ENCODE assay signal across 1 cellular context in the genomic region with DNA sequence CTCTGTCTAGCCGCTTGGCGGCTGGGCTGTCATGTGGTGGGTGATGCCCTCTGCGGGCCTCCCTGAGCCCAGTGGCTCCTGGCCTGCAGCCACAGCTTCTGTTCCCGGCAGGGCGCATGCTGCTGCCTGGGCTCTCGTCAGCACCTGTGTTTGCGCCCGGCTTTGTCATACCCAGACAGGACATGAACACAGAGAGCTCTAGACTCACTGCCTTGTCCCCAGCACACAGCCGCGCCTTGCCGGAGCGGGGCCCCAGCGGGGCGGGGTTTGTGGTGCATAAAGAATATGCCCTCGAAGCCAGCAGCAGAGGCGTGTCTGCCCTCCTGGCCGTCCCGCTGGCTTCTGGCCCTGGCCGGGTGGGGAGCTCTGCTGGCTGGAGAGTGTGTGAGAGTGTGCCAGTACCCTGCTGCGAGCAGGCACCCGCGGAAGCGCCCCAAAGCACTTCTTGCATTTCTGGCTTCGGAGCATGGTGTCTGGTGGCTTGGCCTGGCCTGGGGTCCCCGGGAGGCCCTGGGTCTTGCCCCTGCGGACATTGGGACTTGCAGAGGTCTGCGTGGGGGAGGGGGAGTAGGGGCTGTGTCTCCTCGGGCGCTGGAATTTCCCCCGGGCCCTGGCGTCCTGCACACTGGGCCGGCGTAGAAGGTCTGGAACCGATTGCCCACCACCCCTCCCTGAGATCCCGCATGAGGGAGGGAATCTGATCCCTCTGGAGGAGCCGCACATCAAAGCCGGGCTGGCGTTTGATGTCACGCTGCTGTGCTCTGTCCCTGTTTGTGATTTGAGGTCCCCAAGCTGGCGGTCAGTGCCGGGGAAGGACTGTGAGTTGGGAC.
TF ChIP-seq lines count a peak whose summit lies in the region.

No MANE protein-coding gene starts in this region.

TF ChIP-seq in HCT116, 20 proteins besides CTCF, POLR2A, EP300 and RAD21 (continued from another document):
- TF ChIP-seq, protein P1, sequence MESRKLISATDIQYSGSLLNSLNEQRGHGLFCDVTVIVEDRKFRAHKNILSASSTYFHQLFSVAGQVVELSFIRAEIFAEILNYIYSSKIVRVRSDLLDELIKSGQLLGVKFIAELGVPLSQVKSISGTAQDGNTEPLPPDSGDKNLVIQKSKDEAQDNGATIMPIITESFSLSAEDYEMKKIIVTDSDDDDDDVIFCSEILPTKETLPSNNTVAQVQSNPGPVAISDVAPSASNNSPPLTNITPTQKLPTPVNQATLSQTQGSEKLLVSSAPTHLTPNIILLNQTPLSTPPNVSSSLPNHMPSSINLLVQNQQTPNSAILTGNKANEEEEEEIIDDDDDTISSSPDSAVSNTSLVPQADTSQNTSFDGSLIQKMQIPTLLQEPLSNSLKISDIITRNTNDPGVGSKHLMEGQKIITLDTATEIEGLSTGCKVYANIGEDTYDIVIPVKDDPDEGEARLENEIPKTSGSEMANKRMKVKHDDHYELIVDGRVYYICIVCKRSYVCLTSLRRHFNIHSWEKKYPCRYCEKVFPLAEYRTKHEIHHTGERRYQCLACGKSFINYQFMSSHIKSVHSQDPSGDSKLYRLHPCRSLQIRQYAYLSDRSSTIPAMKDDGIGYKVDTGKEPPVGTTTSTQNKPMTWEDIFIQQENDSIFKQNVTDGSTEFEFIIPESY (IDR thresholded peaks at IDR 0.05; ENCODE audit: extremely low read depth, insufficient replicate concordance, low read length) = no peak
- TF ChIP-seq TCF7L2 (IDR thresholded peaks at IDR 0.05; ENCODE audit: borderline replicate concordance, extremely low read depth, insufficient read depth, insufficient read length) (no peak), SRF (IDR thresholded peaks at IDR 0.05; ENCODE audit: low read depth) (no peak), FOSL1 (IDR thresholded peaks at IDR 0.05; ENCODE audit: low read depth) (no peak), EGR1 (IDR thresholded peaks at IDR 0.05; ENCODE audit: low read depth) (no peak), SIN3A (IDR thresholded peaks at IDR 0.05; ENCODE audit: low read depth) (no peak), ELF1 (IDR thresholded peaks at IDR 0.05; ENCODE audit: borderline replicate concordance, low read depth) (no peak), EZH2 (IDR thresholded peaks at IDR 0.05) (no peak), CBX3 (IDR thresholded peaks at IDR 0.05; ENCODE audit: low read depth) (no peak), JUND (IDR thresholded peaks at IDR 0.05) (no peak)
